Comparison of ENCODE assay signal across 1 cellular context in genomic region chr9:69759478-69760277, GRCh38.
TF ChIP-seq lines count a peak whose summit lies in the region.

PTAR1 (minus strand) TSS chr9:69760011; CDS start chr9:69759938, 73 bp downstream.

TF ChIP-seq in HepG2, 621 proteins besides CTCF, POLR2A, EP300 and RAD21 (continued from another document and continues in another):
- TF ChIP-seq ZNF318 (CRISPR knock-in tag; IDR thresholded peaks at IDR 0.05) (no peak), SETDB1 (CRISPR knock-in tag; IDR thresholded peaks at IDR 0.05; ENCODE audit: borderline replicate concordance) (no peak), ZNF660 (CRISPR knock-in tag; IDR thresholded peaks at IDR 0.05; ENCODE audit: borderline replicate concordance, low read depth) (no peak), DMTF1 (CRISPR knock-in tag; IDR thresholded peaks at IDR 0.05) (no peak), MZF1 (CRISPR knock-in tag; IDR thresholded peaks at IDR 0.05; ENCODE audit: borderline replicate concordance) (no peak), PHF8 (CRISPR knock-in tag; IDR thresholded peaks at IDR 0.05) (peak; percentile 78), STAT5B (CRISPR knock-in tag; IDR thresholded peaks at IDR 0.05) (no peak), GFI1 (CRISPR knock-in tag; IDR thresholded peaks at IDR 0.05; ENCODE audit: borderline replicate concordance) (no peak), STAT6 (CRISPR knock-in tag; IDR thresholded peaks at IDR 0.05; ENCODE audit: borderline replicate concordance) (no peak), NR2C2 (CRISPR knock-in tag; IDR thresholded peaks at IDR 0.05; ENCODE audit: borderline replicate concordance) (peak; percentile 98), ZNF598 (CRISPR knock-in tag; IDR thresholded peaks at IDR 0.05; ENCODE audit: borderline replicate concordance) (no peak), NFE2 (CRISPR knock-in tag; IDR thresholded peaks at IDR 0.05) (no peak), ZNF749 (CRISPR knock-in tag; IDR thresholded peaks at IDR 0.05; ENCODE audit: borderline replicate concordance) (peak; percentile 27; the same call in 1 of the 2 replicates), NKX3-1 (CRISPR knock-in tag; IDR thresholded peaks at IDR 0.05) (no peak), KDM6A (CRISPR knock-in tag; IDR thresholded peaks at IDR 0.05; ENCODE audit: low read depth) (no peak), ZFP90 (CRISPR knock-in tag; IDR thresholded peaks at IDR 0.05; ENCODE audit: borderline replicate concordance) (no peak; the same call in 1 of the 2 replicates), ZNF432 (CRISPR knock-in tag; IDR thresholded peaks at IDR 0.05; ENCODE audit: borderline replicate concordance) (no peak), ZNF317 (CRISPR knock-in tag; IDR thresholded peaks at IDR 0.05) (no peak), FOXC1 (CRISPR knock-in tag; IDR thresholded peaks at IDR 0.05; ENCODE audit: borderline replicate concordance) (peak; percentile 75; the same call in 1 of the 2 replicates), ZNF569 (CRISPR knock-in tag; IDR thresholded peaks at IDR 0.05; ENCODE audit: borderline replicate concordance) (no peak), NFAT5 (CRISPR knock-in tag; IDR thresholded peaks at IDR 0.05) (no peak), BHLHE40 (IDR thresholded peaks at IDR 0.05; ENCODE audit: low read length) (no peak), BRF2 (CRISPR knock-in tag; IDR thresholded peaks at IDR 0.05) (peak; percentile 60; the same call in 1 of the 2 replicates), ZNF672 (CRISPR knock-in tag; IDR thresholded peaks at IDR 0.05) (no peak), TRIM22 (IDR thresholded peaks at IDR 0.05) (no peak), TGIF2 (CRISPR knock-in tag; IDR thresholded peaks at IDR 0.05) (no peak; the same call in 1 of the 2 replicates), TBX3 (IDR thresholded peaks at IDR 0.05; ENCODE audit: borderline replicate concordance) (no peak)
